Comparison of ENCODE assay signal across 5 cellular contexts in genomic region chr7:76148947-76149346, GRCh38. TPM values are rescaled to one million over a fixed set of nuclear protein-coding genes. Genes with fewer than 3 reads are reported as not detected.
"Had no signal": no experiment of that assay in that cellular context is flagged by ENCODE, and none has a peak within 500 bp of the region (broad histone marks: within the 10 kb centered on the region; RNA-seq: fewer than 3 reads in every experiment).

No MANE protein-coding gene starts in this region.

RNA-seq across cellular contexts. Expression of gene SRRM3, which starts 52.7 kb away (rescaled TPM):
- total RNA-seq: naive thymus-derived CD4-positive, alpha-beta T cell; naive thymus-derived CD8-positive, alpha-beta T cell; natural killer cell; natural killer cell treated with Interleukin-12 subunit alpha and Interleukin-12 subunit beta and Interleukin-15 and Interleukin-18, amount 100 ng/mL, for 72 hours; skeletal muscle tissue had no signal
- polyA plus RNA-seq: naive thymus-derived CD4-positive, alpha-beta T cell; naive thymus-derived CD8-positive, alpha-beta T cell had no signal
